ENCODE assay signal across 12 cellular contexts in the genomic region with DNA sequence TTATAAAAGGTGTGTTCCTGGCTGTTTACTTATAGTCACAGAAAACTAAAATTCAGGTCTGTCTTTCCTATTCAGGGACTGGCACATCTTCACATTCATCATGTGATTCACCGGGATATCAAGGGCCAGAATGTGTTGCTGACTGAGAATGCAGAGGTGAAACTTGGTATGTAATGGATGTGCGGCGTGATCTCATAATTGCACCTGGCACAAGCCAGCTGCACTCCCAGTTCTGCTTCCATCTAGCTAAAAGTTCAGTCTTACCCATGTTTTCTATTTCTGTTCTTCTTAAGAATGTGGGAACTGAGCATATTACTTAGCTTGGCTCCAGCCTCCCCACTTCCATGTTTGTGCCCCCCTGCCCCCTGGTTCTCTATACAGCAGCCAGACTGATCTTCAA.
A peak's percentile ranks its signal among the peaks of the same experiment; 100 is the strongest.
DNase-seq lines count a peak whose midpoint lies in the region; TF ChIP-seq lines count a peak whose summit lies in the region.
"Had no signal": no experiment of that assay in that cellular context is flagged by ENCODE, and none has a peak within 500 bp of the region (broad histone marks: within the 10 kb centered on the region; RNA-seq: fewer than 3 reads in every experiment).

No MANE protein-coding gene starts in this region.

- H3K4me3 ChIP-seq in OCI-LY3 (ENCODE audit: low read length) (no peak overlapping the region), dorsolateral prefrontal cortex (no peak overlapping the region), osteoblast (ENCODE audit: insufficient read depth, low read length) (no peak overlapping the region)
- H3K4me3 ChIP-seq: ascending aorta, MG63, right lobe of liver, testis had no signal

- peaks cover 29% of the 10 kb centered on the region for H3K36me3 Mint-ChIP-seq in Calu3 (ENCODE audit: insufficient read depth, unreplicated experiment)

- H2AFZ ChIP-seq in OCI-LY3 (ENCODE audit: low read depth, low read length) (no peak overlapping the region), osteoblast (ENCODE audit: low read length) (no peak overlapping the region)

- intact Hi-C loops in Calu3 (cut with micrococcal nuclease; ENCODE audit: unreplicated experiment) (no loop called here), dorsolateral prefrontal cortex (cut with DNase I) (loop anchor here in 1 of 2 donors (5.0 kb wide), 1 partner anchor 52 kb away; no protein-coding TSS in a partner anchor)

- H3K9me3 ChIP-seq in OCI-LY3 (ENCODE audit: insufficient read depth, low read length) (no peaks in the 10 kb centered on the region), osteoblast (ENCODE audit: low read depth, low read length) (no peaks in the 10 kb centered on the region)
- H3K9me3 ChIP-seq: ascending aorta, MG63, right lobe of liver, testis had no signal

- H3K27me3 Mint-ChIP-seq in Calu3 (ENCODE audit: unreplicated experiment), result no peaks in the 10 kb centered on the region

- H3K4me2 ChIP-seq in OCI-LY3 (ENCODE audit: low read length), result peak overlapping the region; percentile 41
- H3K4me2 ChIP-seq in osteoblast (ENCODE audit: insufficient read depth, low read length), result no peak overlapping the region

- no peaks in the 10 kb centered on the region for H3K9me3 Mint-ChIP-seq in Calu3 (ENCODE audit: low read depth, unreplicated experiment)

- peak overlapping the region; percentile 34 for H3K27ac ChIP-seq in OCI-LY3 (ENCODE audit: low read length)
- peak overlapping the region in 56 of 59 donors; percentile 2 to 98 (median 88) for H3K27ac ChIP-seq in dorsolateral prefrontal cortex
- H3K27ac ChIP-seq in osteoblast (ENCODE audit: low read depth, low read length), result peak overlapping the region; percentile 95
- H3K27ac ChIP-seq: right lobe of liver, testis had no signal

- no peak for TF ChIP-seq CTCF in Calu3 (IDR thresholded peaks at IDR 0.05; ENCODE audit: unreplicated experiment)
- no peak for TF ChIP-seq CTCF in OCI-LY3 (IDR thresholded peaks at IDR 0.05; ENCODE audit: low read depth, low read length)
- TF ChIP-seq CTCF in dorsolateral prefrontal cortex (IDR thresholded peaks at IDR 0.05 in 54 of 56, conservative IDR thresholded peaks at IDR 0.05 in 2 of 56; ENCODE audit: low read depth in 1 of 56, partially characterized antibody in 56 of 56), result no peak
- TF ChIP-seq CTCF in osteoblast (IDR thresholded peaks at IDR 0.05; ENCODE audit: extremely low read depth, low read depth, low read length), result no peak

- peak overlapping the region; percentile 6 for H3K27ac Mint-ChIP-seq in Calu3 (ENCODE audit: unreplicated experiment)

- no TSS peak for BruUV-seq in Calu3 (replicated peaks; lab: Mats Ljungman, UMichigan)

- CTCF ChIA-PET in Calu3 (lab: Charles Lee), result interaction anchor here (0.6 kb wide), 1 partner anchor 260 kb away, joined by 5 read pairs; no protein-coding TSS in a partner anchor

- DNase-seq in Calu3 (no peak), dorsolateral prefrontal cortex (no peak), osteoblast (ENCODE audit: insufficient read length, low spot score, missing footprints) (no peak), LoVo (ENCODE audit: low spot score) (no peak), GM19240 (ENCODE audit: insufficient read length, low spot score) (no peak), islet precursor cell (no peak)
- DNase-seq: MG63, NCI-H2171 treated with DMSO at 0.1 percent for 48 hours, right lobe of liver, testis had no signal

- H3K79me2 ChIP-seq in OCI-LY3 (ENCODE audit: low read length), result peaks cover 24% of the 10 kb centered on the region
- peaks cover 78% of the 10 kb centered on the region for H3K79me2 ChIP-seq in osteoblast (ENCODE audit: insufficient read depth, low read length)

- no peaks in the 10 kb centered on the region for H3K27me3 ChIP-seq in OCI-LY3 (ENCODE audit: low read depth, low read length)
- no peaks in the 10 kb centered on the region for H3K27me3 ChIP-seq in dorsolateral prefrontal cortex
- no peaks in the 10 kb centered on the region for H3K27me3 ChIP-seq in osteoblast (ENCODE audit: insufficient read depth, low read length)
- H3K27me3 ChIP-seq: ascending aorta, MG63, right lobe of liver, testis had no signal

- H3K36me3 ChIP-seq in OCI-LY3 (replicated peaks; ENCODE audit: low read depth, low read length) (peaks cover 62% of the 10 kb centered on the region), osteoblast (ENCODE audit: insufficient read depth, low read length) (peaks cover 56% of the 10 kb centered on the region)

- peaks cover 52% of the 10 kb centered on the region for H3K4me1 Mint-ChIP-seq in Calu3 (ENCODE audit: low read depth, unreplicated experiment)

- peaks cover 32% of the 10 kb centered on the region for H3K4me1 ChIP-seq in OCI-LY3 (ENCODE audit: low read length)
- H3K4me1 ChIP-seq in osteoblast (ENCODE audit: insufficient read depth, low read length), result peaks cover 69% of the 10 kb centered on the region

- no peak overlapping the region for H3K9ac ChIP-seq in OCI-LY3 (ENCODE audit: low read length)

- no peak overlapping the region for H3K4me3 Mint-ChIP-seq in Calu3 (ENCODE audit: low read depth, unreplicated experiment)

- H4K20me1 ChIP-seq in OCI-LY3 (ENCODE audit: insufficient read depth, low read length) (peaks cover 25% of the 10 kb centered on the region), osteoblast (ENCODE audit: insufficient read depth, low read length) (peaks cover 12% of the 10 kb centered on the region)

Comparison
In these comparisons a context has a peak if more than half of its experiments do, and no peak if none do; other contexts are left out.
1. H3K27ac ChIP-seq: peak in every context shown above with its lines; median percentile 95 in osteoblast; 88 in dorsolateral prefrontal cortex; 34 in OCI-LY3.